20 cellular contexts compared by ENCODE assay signal in genomic region chr13:109346060-109346459, GRCh38.
"Had no signal": no experiment of that assay in that cellular context is flagged by ENCODE, and none has a peak within 500 bp of the region (broad histone marks: within the 10 kb centered on the region; RNA-seq: fewer than 3 reads in every experiment).

No MANE protein-coding gene starts in this region.

- H3K9me3 ChIP-seq: body of pancreas, mucosa of descending colon, right lobe of liver, stomach, thyroid gland had no signal

- H3K27ac ChIP-seq: body of pancreas, heart left ventricle, right lobe of liver, stomach, thyroid gland had no signal

- H3K4me3 ChIP-seq: body of pancreas, heart left ventricle, mucosa of descending colon, right lobe of liver, stomach, thyroid gland had no signal

- DNase-seq: activated CD4-positive, alpha-beta T cell treated with anti-CD3 and anti-CD28 coated beads for 4 hours; activated CD4-positive, alpha-beta T cell treated with anti-CD3 and anti-CD28 coated beads, Interleukin-2, amount 50 U/mL, for 4 hours; activated naive CD4-positive, alpha-beta T cell; activated T-cell treated with anti-CD3 and anti-CD28 coated beads for 4 hours; activated T-cell treated with anti-CD3 and anti-CD28 coated beads, Interleukin-2, amount 50 U/mL, for 72 hours; body of pancreas; effector CD8-positive, alpha-beta T cell; heart left ventricle; hypothalamus; immature natural killer cell; mucosa of descending colon; right lobe of liver; small intestine; stimulated activated CD4-positive, alpha-beta T cell treated with anti-CD3 and anti-CD28 coated beads, Interleukin-4, amount 100 ng/mL, for 4 hours; stimulated activated CD8-positive, alpha-beta memory T cell treated with anti-CD3 and anti-CD28 coated beads, Interleukin-4, amount 100 ng/mL, for 48 hours; stomach; thyroid gland had no signal

- ATAC-seq: activated naive CD4-positive, alpha-beta T cell treated with anti-CD3 and anti-CD28 coated beads, Interleukin-2, amount 50 U/mL, for 72 hours; activated T-cell treated with anti-CD3 and anti-CD28 coated beads, Interleukin-2, amount 50 U/mL, for 72 hours; body of pancreas; heart left ventricle; mucosa of descending colon; natural killer cell treated with Interleukin-12 subunit alpha and Interleukin-12 subunit beta and Interleukin-15 and Interleukin-18, amount 100 ng/mL, for 72 hours; right lobe of liver; stimulated activated memory B cell treated with anti-CD40 and anti-IgM and Interleukin-4, amounts not matched to agents 10 μg/mL and 1 μg/mL and 100 μg/mL, for 72 hours had no signal

- H3K36me3 ChIP-seq: heart left ventricle, right lobe of liver, stomach, thyroid gland had no signal

- H3K4me1 ChIP-seq: body of pancreas, heart left ventricle, right lobe of liver, stomach, thyroid gland had no signal

- H3K27me3 ChIP-seq: body of pancreas, heart left ventricle, right lobe of liver, stomach, thyroid gland had no signal
